In genomic region chr20:53001502-53002301, GRCh38 we compare ENCODE assay signal across 8 cellular contexts. TPM values are rescaled to one million over a fixed set of nuclear protein-coding genes. Genes with fewer than 3 reads are reported as not detected.
DNase-seq lines count a peak whose midpoint lies in the region; ATAC-seq and TF ChIP-seq lines count a peak whose summit lies in the region.

No MANE protein-coding gene starts in this region.

- peaks cover 32 to 56% of the 10 kb centered on the region in 2 donors for H3K27me3 Mint-ChIP-seq in effector memory CD8-positive, alpha-beta T cell
- H3K27me3 Mint-ChIP-seq in endodermal cell (ENCODE audit: insufficient read depth), result no peaks in the 10 kb centered on the region

- H3K36me3 ChIP-seq in endodermal cell (ENCODE audit: control insufficient read depth, insufficient read depth, low read length) (no peaks in the 10 kb centered on the region), HAP-1 (replicated peaks) (no peaks in the 10 kb centered on the region)

- H3K4me3 ChIP-seq in endodermal cell (ENCODE audit: low read length) (no peak overlapping the region), HAP-1 (no peak overlapping the region)

- ATAC-seq in GM19438 (IDR thresholded peaks at IDR 0.05; ENCODE audit: low read depth, unreplicated experiment), result peak; percentile 73
- ATAC-seq in HG03520 (IDR thresholded peaks at IDR 0.05; ENCODE audit: unreplicated experiment), result peak; percentile 63
- no peak for ATAC-seq in effector memory CD8-positive, alpha-beta T cell (replicated peaks)

- TF ChIP-seq CTCF in endodermal cell (conservative IDR thresholded peaks at IDR 0.05), result no peak

- H3K27me3 ChIP-seq in endodermal cell (ENCODE audit: control insufficient read depth, insufficient read depth, low read length, poor library complexity, severe bottlenecking) (no peaks in the 10 kb centered on the region), HAP-1 (ENCODE audit: low read depth) (0 out of 2 replicates have a peak, but pooled peaks cover 2% of the 10 kb centered on the region)

- H3K27ac Mint-ChIP-seq in effector memory CD8-positive, alpha-beta T cell, result no peak overlapping the region
- H3K27ac Mint-ChIP-seq in endodermal cell, result no peak overlapping the region

- peaks cover 3% of the 10 kb centered on the region for H3K36me3 Mint-ChIP-seq in effector memory CD8-positive, alpha-beta T cell (ENCODE audit: insufficient read depth)
- no peaks in the 10 kb centered on the region for H3K36me3 Mint-ChIP-seq in endodermal cell (ENCODE audit: low read depth)

- peak overlapping the region; percentile 3 to 37 for H3K4me3 Mint-ChIP-seq in effector memory CD8-positive, alpha-beta T cell
- no peak overlapping the region for H3K4me3 Mint-ChIP-seq in endodermal cell

- H3K9ac ChIP-seq in endodermal cell (ENCODE audit: extremely low read depth, low read length, poor library complexity, severe bottlenecking), result no peak overlapping the region

- H3K9me3 ChIP-seq in endodermal cell (ENCODE audit: control insufficient read depth, low read length), result no peaks in the 10 kb centered on the region
- no peaks in the 10 kb centered on the region for H3K9me3 ChIP-seq in HAP-1

- in situ Hi-C loops in HAP-1 (cut with MboI; ENCODE audit: low sequenced_read_pairs), result no loop called here

- H3K4me1 ChIP-seq in endodermal cell (ENCODE audit: control insufficient read depth, insufficient read depth, low read length) (no peaks in the 10 kb centered on the region), HAP-1 (no peaks in the 10 kb centered on the region)

- peaks cover 2 to 7% of the 10 kb centered on the region in 2 donors for H3K4me1 Mint-ChIP-seq in effector memory CD8-positive, alpha-beta T cell (ENCODE audit: low read depth in 2 of 2)
- peaks cover 2% of the 10 kb centered on the region for H3K4me1 Mint-ChIP-seq in endodermal cell

- DNase-seq in COLO829 (ENCODE audit: low spot score) (peak; percentile 49), 8988T (no peak), endodermal cell (no peak), HAP-1 (ENCODE audit: low spot score in 2 of 2) (no peak), mesenteric fat pad (ENCODE audit: low spot score) (no peak)
- no peak for DNase-seq in effector memory CD8-positive, alpha-beta T cell

- WGBS in endodermal cell (ENCODE audit: insufficient coverage in 1 of 2, insufficient read length in 1 of 2), 2 experiments, result 89% methylated on average over 8 to 9 of the region's 9 CpGs

- no peaks in the 10 kb centered on the region for H3K9me3 Mint-ChIP-seq in effector memory CD8-positive, alpha-beta T cell
- H3K9me3 Mint-ChIP-seq in endodermal cell, result no peaks in the 10 kb centered on the region

- no peak overlapping the region for H3K27ac ChIP-seq in endodermal cell (ENCODE audit: low read depth, low read length)

RNA-seq across cellular contexts. Expression of gene TSHZ2, which starts 29.5 kb away (rescaled TPM):
- total RNA-seq in endodermal cell (under 1 TPM; 0.07 to 0.31 TPM), mesenteric fat pad (60.5 TPM)
- 5.2 TPM for polyA plus RNA-seq in endodermal cell (2013, experiment 1 of 2)
- 3.5 TPM for polyA plus RNA-seq in endodermal cell (2013, experiment 2 of 2)

Comparison
In these comparisons a context has a peak if more than half of its experiments do, and no peak if none do; other contexts are left out.
1. RNA of gene TSHZ2, which starts 29.5 kb away (total RNA-seq): 60.5 TPM in mesenteric fat pad (single experiment); 0.07 to 0.31 TPM in endodermal cell; every median in the first group is over 10 times any median in the second.